18 cellular contexts compared by ENCODE assay signal in the genomic region with DNA sequence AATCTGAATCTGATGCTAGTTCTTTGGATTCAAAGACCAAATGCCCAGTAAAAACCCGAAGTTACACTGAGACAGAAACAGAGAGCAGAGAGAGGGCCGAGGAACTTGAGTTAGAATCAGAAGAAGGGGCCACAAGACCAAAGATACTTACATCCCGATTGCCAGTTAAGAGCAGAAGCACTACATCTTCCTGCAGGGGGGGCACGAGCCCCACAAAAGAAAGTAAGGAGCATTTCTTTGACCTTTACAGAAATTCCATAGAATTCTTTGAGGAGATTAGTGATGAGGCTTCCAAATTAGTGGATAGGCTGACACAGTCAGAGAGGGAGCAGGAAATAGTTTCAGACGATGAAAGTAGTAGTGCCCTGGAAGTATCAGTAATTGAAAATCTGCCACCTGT.
DNase-seq lines count a peak whose midpoint lies in the region; ATAC-seq and TF ChIP-seq lines count a peak whose summit lies in the region.
"Had no signal": no experiment of that assay in that cellular context is flagged by ENCODE, and none has a peak within 500 bp of the region (broad histone marks: within the 10 kb centered on the region; RNA-seq: fewer than 3 reads in every experiment).

No MANE protein-coding gene starts in this region.

- intact Hi-C loops in A673 (cut with micrococcal nuclease; ENCODE audit: unreplicated experiment) (no loop called here), HCT116 (cut with micrococcal nuclease) (no loop called here)

- no peaks in the 10 kb centered on the region for H3K27me3 Mint-ChIP-seq in nephron progenitor cell (ENCODE audit: low read depth, poor library complexity)

- TF ChIP-seq CTCF in A673 (conservative IDR thresholded peaks at IDR 0.05; ENCODE audit: low read depth, low read length) (peak; percentile 33; the same call in 1 of the 2 replicates), HCT116 (IDR thresholded peaks at IDR 0.05 in 2 of 3, conservative IDR thresholded peaks at IDR 0.05 in 1 of 3; ENCODE audit: borderline replicate concordance in 1 of 3, insufficient read depth in 1 of 3, low read depth in 2 of 3, low read length in 2 of 3) (peak in 2 of 3 experiments; percentile 19 to 39; a peak in 3 of 6 replicates), OCI-LY3 (IDR thresholded peaks at IDR 0.05; ENCODE audit: low read depth, low read length) (peak; percentile 56), nephron progenitor cell (IDR thresholded peaks at IDR 0.05) (no peak)

- no TSS peak for BruUV-seq in A673 (replicated peaks; lab: Mats Ljungman, UMichigan)
- no TSS peak for BruUV-seq in HCT116 (replicated peaks; lab: Mats Ljungman, UMichigan)

- H3K4me3 ChIP-seq in A673 (ENCODE audit: low read depth, low read length, poor library complexity, severe bottlenecking) (no peak overlapping the region), HCT116 (replicated peaks in 1 of 2; ENCODE audit: low read depth in 1 of 2, low read length in 2 of 2) (no peak overlapping the region), OCI-LY3 (ENCODE audit: low read length) (no peak overlapping the region)
- H3K4me3 ChIP-seq: MG63, stomach, upper lobe of left lung had no signal

- CTCF ChIA-PET in A673 (lab: Charles Lee), result no interaction called here
- CTCF ChIA-PET in HCT116 (lab: Charles Lee), result no interaction called here

- H3K79me2 ChIP-seq in HCT116 (ENCODE audit: insufficient read depth, low read length) (no peaks in the 10 kb centered on the region), OCI-LY3 (ENCODE audit: low read length) (no peaks in the 10 kb centered on the region)
- H3K79me2 ChIP-seq: parathyroid adenoma had no signal

- TF ChIP-seq POLR2A in HCT116 (IDR thresholded peaks at IDR 0.05; ENCODE audit: borderline replicate concordance, extremely low read depth, insufficient read depth, insufficient read length), result no peak

- ATAC-seq in HCT116, result no peak
- no peak for ATAC-seq in GM19397 (IDR thresholded peaks at IDR 0.05; ENCODE audit: unreplicated experiment)
- ATAC-seq in GM19395 (IDR thresholded peaks at IDR 0.05; ENCODE audit: unreplicated experiment), result no peak

- H3K9me3 ChIP-seq in A673 (ENCODE audit: low read depth, low read length, poor library complexity, severe bottlenecking) (no peaks in the 10 kb centered on the region), HCT116 (ENCODE audit: control insufficient read depth in 1 of 2, insufficient read depth in 1 of 2, low read depth in 1 of 2, low read length in 2 of 2) (no peaks in the 10 kb centered on the region), OCI-LY3 (ENCODE audit: insufficient read depth, low read length) (no peaks in the 10 kb centered on the region)
- H3K9me3 ChIP-seq: MG63, stomach, upper lobe of left lung had no signal

- no peaks in the 10 kb centered on the region for H3K4me1 Mint-ChIP-seq in nephron progenitor cell

- H3K4me1 ChIP-seq in A673 (ENCODE audit: insufficient read depth, low read length, poor library complexity, severe bottlenecking) (peaks cover 13% of the 10 kb centered on the region), HCT116 (ENCODE audit: control insufficient read depth in 1 of 2, insufficient read depth in 2 of 2, low read length in 2 of 2) (peaks cover 13 to 22% of the 10 kb centered on the region in 2 experiments), OCI-LY3 (ENCODE audit: low read length) (peaks cover 26% of the 10 kb centered on the region)
- H3K4me1 ChIP-seq: parathyroid adenoma, stomach had no signal

- H3K27ac ChIP-seq in A673 (ENCODE audit: low read depth, low read length, poor library complexity, severe bottlenecking), result no peak overlapping the region
- no peak overlapping the region for H3K27ac ChIP-seq in HCT116 (ENCODE audit: low read depth, low read length)
- H3K27ac ChIP-seq in OCI-LY3 (ENCODE audit: low read length), result no peak overlapping the region
- H3K27ac ChIP-seq: parathyroid adenoma, stomach, upper lobe of left lung had no signal

- H4K20me1 ChIP-seq in HCT116 (ENCODE audit: insufficient read depth) (no peaks in the 10 kb centered on the region), OCI-LY3 (ENCODE audit: insufficient read depth, low read length) (no peaks in the 10 kb centered on the region)

- POLR2A ChIA-PET in A673 (lab: Charles Lee; ENCODE audit: low non-redundant PET), result no interaction called here
- POLR2A ChIA-PET in HCT116 (lab: Charles Lee), result no interaction called here

- RAD21 ChIA-PET in HCT116 (lab: Charles Lee; ENCODE audit: low non-redundant PET in 1 of 2, low total read pairs in 2 of 2, uncharacterized antibody in 2 of 2, unreplicated experiment in 2 of 2), result no interaction called here

- DNase-seq in A673 (ENCODE audit: low spot score), result peak; percentile 48
- no peak for DNase-seq in HCT116 (ENCODE audit: low read depth, low spot score)
- DNase-seq in dermis blood vessel endothelial cell, result peak; percentile 46
- no peak for DNase-seq in nephron progenitor cell
- no peak for DNase-seq in ACHN
- DNase-seq: activated CD4-positive, alpha-beta T cell treated with anti-CD3 and anti-CD28 coated beads for 48 hours; central memory CD4-positive, alpha-beta T cell; effector memory CD4-positive, alpha-beta T cell; MG63; naive B cell; NCI-H2081 treated with DMSO at 0.1 percent for 48 hours; NCI-H524 treated with DMSO at 0.1 percent for 48 hours; stomach; upper lobe of left lung had no signal

- no peaks in the 10 kb centered on the region for H3K9me2 ChIP-seq in HCT116 (ENCODE audit: insufficient read depth)

- H3K4me2 ChIP-seq in HCT116 (ENCODE audit: low read length), result no peak overlapping the region
- H3K4me2 ChIP-seq in OCI-LY3 (ENCODE audit: low read length), result no peak overlapping the region

- H3K36me3 ChIP-seq in A673 (ENCODE audit: insufficient read depth, low read length, poor library complexity, severe bottlenecking) (no peaks in the 10 kb centered on the region), HCT116 (ENCODE audit: control insufficient read depth in 1 of 2, insufficient read depth in 2 of 2, low read length in 2 of 2) (no peaks in the 10 kb centered on the region), OCI-LY3 (replicated peaks; ENCODE audit: low read depth, low read length) (peaks cover 3% of the 10 kb centered on the region)
- H3K36me3 ChIP-seq: MG63, upper lobe of left lung had no signal

- peak; percentile 42; the same call in 1 of the 2 replicates for TF ChIP-seq RAD21 in HCT116 (IDR thresholded peaks at IDR 0.05; ENCODE audit: low read depth)

- H3K9me3 Mint-ChIP-seq in nephron progenitor cell, result no peaks in the 10 kb centered on the region

- H3K27me3 ChIP-seq in A673 (replicated peaks; ENCODE audit: insufficient read depth, low read depth, low read length, poor library complexity), result no peaks in the 10 kb centered on the region
- H3K27me3 ChIP-seq in HCT116 (ENCODE audit: insufficient read depth, low read length), result peaks cover 23% of the 10 kb centered on the region
- peaks cover 23% of the 10 kb centered on the region for H3K27me3 ChIP-seq in OCI-LY3 (ENCODE audit: low read depth, low read length)
- H3K27me3 ChIP-seq: MG63, stomach, upper lobe of left lung had no signal

- H3K27ac Mint-ChIP-seq in nephron progenitor cell, result no peak overlapping the region
- H3K27ac Mint-ChIP-seq: naive B cell had no signal

- H3K4me3 Mint-ChIP-seq in nephron progenitor cell, result no peak overlapping the region
- H3K4me3 Mint-ChIP-seq: naive B cell had no signal

- peaks cover 23% of the 10 kb centered on the region for H3K36me3 Mint-ChIP-seq in nephron progenitor cell (ENCODE audit: low read depth)

- no peak overlapping the region for H3K9ac ChIP-seq in HCT116 (ENCODE audit: low read length)
- no peak overlapping the region for H3K9ac ChIP-seq in OCI-LY3 (ENCODE audit: low read length)
- H3K9ac ChIP-seq: parathyroid adenoma had no signal

- in situ Hi-C loops in ACHN (cut with HindIII; ENCODE audit: low pct_ligation_motif_present, low pct_unique_long_range_greater_than_20kb, low sequenced_read_pairs), result no loop called here

- no peak overlapping the region for H2AFZ ChIP-seq in HCT116 (ENCODE audit: low read depth, low read length, poor library complexity, severe bottlenecking)
- H2AFZ ChIP-seq in OCI-LY3 (ENCODE audit: low read depth, low read length), result no peak overlapping the region
- H2AFZ ChIP-seq: parathyroid adenoma had no signal

TF ChIP-seq in HCT116, 20 proteins besides CTCF, POLR2A, EP300 and RAD21:
- no peak for TF ChIP-seq ZNF274 (IDR thresholded peaks at IDR 0.05; ENCODE audit: low read depth, low read length)
- TF ChIP-seq, protein P1, sequence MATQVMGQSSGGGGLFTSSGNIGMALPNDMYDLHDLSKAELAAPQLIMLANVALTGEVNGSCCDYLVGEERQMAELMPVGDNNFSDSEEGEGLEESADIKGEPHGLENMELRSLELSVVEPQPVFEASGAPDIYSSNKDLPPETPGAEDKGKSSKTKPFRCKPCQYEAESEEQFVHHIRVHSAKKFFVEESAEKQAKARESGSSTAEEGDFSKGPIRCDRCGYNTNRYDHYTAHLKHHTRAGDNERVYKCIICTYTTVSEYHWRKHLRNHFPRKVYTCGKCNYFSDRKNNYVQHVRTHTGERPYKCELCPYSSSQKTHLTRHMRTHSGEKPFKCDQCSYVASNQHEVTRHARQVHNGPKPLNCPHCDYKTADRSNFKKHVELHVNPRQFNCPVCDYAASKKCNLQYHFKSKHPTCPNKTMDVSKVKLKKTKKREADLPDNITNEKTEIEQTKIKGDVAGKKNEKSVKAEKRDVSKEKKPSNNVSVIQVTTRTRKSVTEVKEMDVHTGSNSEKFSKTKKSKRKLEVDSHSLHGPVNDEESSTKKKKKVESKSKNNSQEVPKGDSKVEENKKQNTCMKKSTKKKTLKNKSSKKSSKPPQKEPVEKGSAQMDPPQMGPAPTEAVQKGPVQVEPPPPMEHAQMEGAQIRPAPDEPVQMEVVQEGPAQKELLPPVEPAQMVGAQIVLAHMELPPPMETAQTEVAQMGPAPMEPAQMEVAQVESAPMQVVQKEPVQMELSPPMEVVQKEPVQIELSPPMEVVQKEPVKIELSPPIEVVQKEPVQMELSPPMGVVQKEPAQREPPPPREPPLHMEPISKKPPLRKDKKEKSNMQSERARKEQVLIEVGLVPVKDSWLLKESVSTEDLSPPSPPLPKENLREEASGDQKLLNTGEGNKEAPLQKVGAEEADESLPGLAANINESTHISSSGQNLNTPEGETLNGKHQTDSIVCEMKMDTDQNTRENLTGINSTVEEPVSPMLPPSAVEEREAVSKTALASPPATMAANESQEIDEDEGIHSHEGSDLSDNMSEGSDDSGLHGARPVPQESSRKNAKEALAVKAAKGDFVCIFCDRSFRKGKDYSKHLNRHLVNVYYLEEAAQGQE (IDR thresholded peaks at IDR 0.05; ENCODE audit: low read depth), result no peak
- no peak for TF ChIP-seq ELF1 (IDR thresholded peaks at IDR 0.05; ENCODE audit: borderline replicate concordance, low read depth)
- TF ChIP-seq, protein P2, sequence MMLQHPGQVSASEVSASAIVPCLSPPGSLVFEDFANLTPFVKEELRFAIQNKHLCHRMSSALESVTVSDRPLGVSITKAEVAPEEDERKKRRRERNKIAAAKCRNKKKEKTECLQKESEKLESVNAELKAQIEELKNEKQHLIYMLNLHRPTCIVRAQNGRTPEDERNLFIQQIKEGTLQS (IDR thresholded peaks at IDR 0.05), result no peak
- no peak for TF ChIP-seq EZH2phosphoT487 (IDR thresholded peaks at IDR 0.05; ENCODE audit: borderline replicate concordance)
- no peak for TF ChIP-seq EGR1 (IDR thresholded peaks at IDR 0.05; ENCODE audit: low read depth)

Comparison
In these comparisons a context has a peak if more than half of its experiments do, and no peak if none do; other contexts are left out.
1. DNase-seq: peak in A673 (single experiment) and dermis blood vessel endothelial cell (single experiment); none in HCT116 (single experiment), nephron progenitor cell (single experiment) and ACHN (single experiment).